ENCODE assay signal across 1 cellular context in the genomic region with DNA sequence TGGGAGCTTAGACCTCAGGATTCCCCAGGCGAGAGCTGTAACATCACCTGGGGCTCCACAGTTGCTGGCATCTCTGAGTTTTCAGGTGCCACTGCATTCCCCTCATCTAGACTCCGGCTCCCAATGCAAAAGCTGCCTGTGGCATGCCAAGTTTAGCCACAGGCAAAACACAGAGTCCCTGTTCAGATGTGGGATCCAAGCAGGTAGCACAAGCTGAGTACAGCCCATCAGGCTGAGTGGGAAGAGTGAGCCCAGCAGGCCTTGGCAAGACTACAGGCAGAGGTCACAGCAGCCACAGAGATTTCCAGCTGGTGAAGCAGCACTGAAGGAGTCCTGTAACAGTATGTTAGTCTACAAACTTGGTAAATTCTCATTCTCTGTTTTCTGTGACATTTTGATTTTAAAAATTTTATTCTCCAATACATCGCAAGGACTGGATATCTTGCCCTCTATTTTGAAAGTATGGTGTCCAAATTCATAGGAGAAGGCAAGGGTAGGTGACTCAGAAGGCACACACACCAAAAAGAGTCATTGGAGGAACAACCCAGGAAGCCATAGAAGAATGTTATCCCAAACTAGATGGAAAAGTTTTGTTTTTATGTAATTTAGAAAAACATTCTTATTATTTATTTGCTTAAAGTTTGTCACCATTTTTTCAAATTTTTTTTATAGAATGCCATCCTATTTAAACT.
TF ChIP-seq lines count a peak whose summit lies in the region.

No MANE protein-coding gene starts in this region.

TF ChIP-seq in IMR-90, 13 proteins besides CTCF, POLR2A, EP300 and RAD21:
- TF ChIP-seq, protein P1, sequence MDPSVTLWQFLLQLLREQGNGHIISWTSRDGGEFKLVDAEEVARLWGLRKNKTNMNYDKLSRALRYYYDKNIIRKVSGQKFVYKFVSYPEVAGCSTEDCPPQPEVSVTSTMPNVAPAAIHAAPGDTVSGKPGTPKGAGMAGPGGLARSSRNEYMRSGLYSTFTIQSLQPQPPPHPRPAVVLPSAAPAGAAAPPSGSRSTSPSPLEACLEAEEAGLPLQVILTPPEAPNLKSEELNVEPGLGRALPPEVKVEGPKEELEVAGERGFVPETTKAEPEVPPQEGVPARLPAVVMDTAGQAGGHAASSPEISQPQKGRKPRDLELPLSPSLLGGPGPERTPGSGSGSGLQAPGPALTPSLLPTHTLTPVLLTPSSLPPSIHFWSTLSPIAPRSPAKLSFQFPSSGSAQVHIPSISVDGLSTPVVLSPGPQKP (IDR thresholded peaks at IDR 0.05; ENCODE audit: borderline replicate concordance, low read depth, low read length): no peak
- TF ChIP-seq MAFK (IDR thresholded peaks at IDR 0.05; ENCODE audit: low read depth, low read length) (no peak), SMC3 (IDR thresholded peaks at IDR 0.05; ENCODE audit: low read depth, low read length) (no peak), NFE2L2 (IDR thresholded peaks at IDR 0.05; ENCODE audit: low read depth, low read length) (no peak), RCOR1 (IDR thresholded peaks at IDR 0.05; ENCODE audit: insufficient replicate concordance, low read length) (no peak)
- TF ChIP-seq, protein P2, sequence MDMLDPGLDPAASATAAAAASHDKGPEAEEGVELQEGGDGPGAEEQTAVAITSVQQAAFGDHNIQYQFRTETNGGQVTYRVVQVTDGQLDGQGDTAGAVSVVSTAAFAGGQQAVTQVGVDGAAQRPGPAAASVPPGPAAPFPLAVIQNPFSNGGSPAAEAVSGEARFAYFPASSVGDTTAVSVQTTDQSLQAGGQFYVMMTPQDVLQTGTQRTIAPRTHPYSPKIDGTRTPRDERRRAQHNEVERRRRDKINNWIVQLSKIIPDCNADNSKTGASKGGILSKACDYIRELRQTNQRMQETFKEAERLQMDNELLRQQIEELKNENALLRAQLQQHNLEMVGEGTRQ (IDR thresholded peaks at IDR 0.05; ENCODE audit: low read depth, low read length): no peak
